In genomic region chr5:4879693-4880303, GRCh38 we compare ENCODE assay signal across 8 cellular contexts.
DNase-seq lines count a peak whose midpoint lies in the region; ATAC-seq, FAIRE-seq and TF ChIP-seq lines count a peak whose summit lies in the region.

No MANE protein-coding gene starts in this region.

- peaks cover 0 to 3% (median 0%) of the 10 kb centered on the region in 3 donors for H3K27me3 Mint-ChIP-seq in CD14-positive monocyte (ENCODE audit: low read depth in 3 of 3)

- TF ChIP-seq EP300 in ovary (IDR thresholded peaks at IDR 0.05) = no peak

- FAIRE-seq in frontal cortex (lab: Jason Lieb, UNC) = no peak

- no peak overlapping the region for H3K27ac ChIP-seq in ovary

- no peak overlapping the region for H3K4me3 ChIP-seq in ovary

- intact Hi-C loops in CD14-positive monocyte (cut with micrococcal nuclease) = no loop called here
- intact Hi-C loops in ovary (cut with DNase I) = loop anchor here (5.0 to 10.0 kb wide), 6 partner anchors 58 to 543 kb away; partner anchors contain the start of genes ADAMTS16 (in 1 of the 4) and ICE1 (in 1 of the 4)

- H3K4me3 Mint-ChIP-seq in CD14-positive monocyte = no peak overlapping the region

- DNase-seq in CD14-positive monocyte (ENCODE audit: low spot score) = no peak
- peak; percentile 19 for DNase-seq in NCI-H345 treated with DMSO at 0.1 percent for 48 hours (lab: John Stamatoyannopoulos, UW; ENCODE audit: unreplicated experiment)
- peak; percentile 82 for DNase-seq in activated CD8-positive, alpha-beta memory T cell treated with anti-CD3 and anti-CD28 coated beads, Interleukin-2, amount 50 U/mL, for 48 hours
- peak; percentile 31 to 79 for DNase-seq in frontal cortex (ENCODE audit: low spot score in 2 of 2)
- peak; percentile 85 to 94 (median 90) for DNase-seq in ovary
- DNase-seq in effector CD4-positive, alpha-beta T cell = no peak

- H3K36me3 Mint-ChIP-seq in CD14-positive monocyte = no peaks in the 10 kb centered on the region

- no peaks in the 10 kb centered on the region for H3K27me3 ChIP-seq in ovary

- peak; percentile 32 for TF ChIP-seq POLR2A in ovary (IDR thresholded peaks at IDR 0.05)

- WGBS in ovary, 3 donors = 32 to 40% (median 39%) methylated on average over 15 of the region's 15 CpGs

- H3K4me1 Mint-ChIP-seq in CD14-positive monocyte = no peaks in the 10 kb centered on the region

- no peak overlapping the region for H3K27ac Mint-ChIP-seq in CD14-positive monocyte

- peak; percentile 80 for ATAC-seq in GM18868 (IDR thresholded peaks at IDR 0.05; ENCODE audit: unreplicated experiment)
- ATAC-seq in HG03097 (IDR thresholded peaks at IDR 0.05; ENCODE audit: low FRiP score, unreplicated experiment) = peak; percentile 83

- no peaks in the 10 kb centered on the region for H3K36me3 ChIP-seq in ovary

- TF ChIP-seq CTCF in CD14-positive monocyte (IDR thresholded peaks at IDR 0.05) = peak; percentile 68
- TF ChIP-seq CTCF in ovary (IDR thresholded peaks at IDR 0.05) = peak; percentile 95 to 97 (median 95)

- no peaks in the 10 kb centered on the region for H3K9me3 ChIP-seq in ovary

- no peaks in the 10 kb centered on the region for H3K9me3 Mint-ChIP-seq in CD14-positive monocyte

- H3K4me1 ChIP-seq in ovary (ENCODE audit: insufficient read depth) = peaks cover 6% of the 10 kb centered on the region

Comparison
In these comparisons a context has a peak if more than half of its experiments do, and no peak if none do; other contexts are left out.
1. DNase-seq: peak in NCI-H345 treated with DMSO at 0.1 percent for 48 hours (single experiment), activated CD8-positive, alpha-beta memory T cell treated with anti-CD3 and anti-CD28 coated beads, Interleukin-2, amount 50 U/mL, for 48 hours (single experiment), frontal cortex (2 of 2) and ovary (5 of 5); none in CD14-positive monocyte (single experiment) and effector CD4-positive, alpha-beta T cell (single experiment).
2. intact Hi-C loops: an anchor here in ovary (5.0 to 10.0 kb wide); none called in CD14-positive monocyte.